In the genomic region with DNA sequence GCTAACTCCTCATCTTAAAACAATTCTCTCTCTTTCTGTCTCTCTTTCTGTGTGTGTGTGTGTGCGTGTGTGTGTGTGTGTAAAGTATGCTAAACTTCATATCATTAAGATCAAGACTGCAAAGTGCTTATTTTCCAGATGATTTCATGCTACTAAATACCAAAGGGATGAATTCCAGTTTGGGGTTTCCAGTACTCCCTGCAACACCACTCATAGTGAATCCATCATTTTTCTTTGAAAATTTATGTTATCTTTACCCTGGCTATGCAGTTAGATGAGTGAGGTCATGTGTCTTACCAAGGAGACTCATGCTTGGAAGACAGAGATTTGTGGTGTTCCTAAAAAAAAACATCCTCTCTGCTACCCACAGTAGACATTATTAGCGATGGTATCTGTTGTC, we compare ENCODE assay signal across 15 cellular contexts.
"Had no signal": no experiment of that assay in that cellular context is flagged by ENCODE, and none has a peak within 500 bp of the region (broad histone marks: within the 10 kb centered on the region; RNA-seq: fewer than 3 reads in every experiment).

No MANE protein-coding gene starts in this region.

- ATAC-seq: left ventricle myocardium superior; naive thymus-derived CD4-positive, alpha-beta T cell; sciatic nerve; stimulated activated effector memory CD8-positive, alpha-beta T cell treated with anti-CD3 and anti-CD28 coated beads, Interleukin-12 subunit alpha, Interleukin-12 subunit beta, amount 100 ng/mL, for 72 hours had no signal

- DNase-seq: dorsolateral prefrontal cortex; effector CD4-positive, alpha-beta T cell; head of caudate nucleus; left ventricle myocardium superior; midbrain; naive thymus-derived CD4-positive, alpha-beta T cell; nucleus accumbens; stimulated activated CD4-positive, alpha-beta T cell treated with anti-CD3 and anti-CD28 coated beads, Interleukin-2, amount 100 ng/mL, for 24 hours; stimulated activated CD4-positive, alpha-beta T cell treated with anti-CD3 and anti-CD28 coated beads, Interleukin-4, amount 100 ng/mL, for 24 hours; stimulated activated naive CD4-positive, alpha-beta T cell treated with Interleukin-2 at 50 U/mL for 16 hours; stomach; thyroid gland; upper lobe of left lung had no signal
